1 cellular context compared by ENCODE assay signal in the genomic region with DNA sequence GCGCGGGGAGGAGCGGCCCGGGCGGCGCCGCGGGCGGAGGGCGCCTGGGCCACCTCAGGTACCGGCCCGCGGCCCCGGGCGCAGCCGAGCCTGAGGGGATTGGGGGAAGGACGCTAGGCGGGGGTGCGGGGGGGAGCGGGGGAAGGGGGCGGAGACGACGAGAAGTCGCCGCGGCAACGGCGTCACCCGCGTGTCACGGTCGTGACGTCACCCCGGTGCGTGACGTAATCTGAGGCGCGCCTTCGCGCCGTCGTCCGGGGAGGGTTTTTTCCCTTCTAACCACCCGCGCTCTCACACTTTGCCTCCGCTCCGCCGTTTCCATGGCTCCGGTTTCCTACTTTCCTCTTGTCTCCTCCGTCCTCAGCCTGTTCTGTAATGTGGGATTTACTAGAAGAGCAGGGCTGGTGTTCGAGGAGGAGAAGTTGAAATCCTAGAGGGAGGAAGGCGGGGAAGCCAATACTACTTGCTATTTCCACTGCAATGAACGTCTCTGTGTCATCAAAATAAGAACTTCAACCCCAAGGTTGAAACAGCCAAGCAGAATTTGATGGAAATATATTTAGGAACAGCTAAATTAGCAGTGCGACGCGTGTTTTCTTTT.
A peak's percentile ranks its signal among the peaks of the same experiment; 100 is the strongest.
TF ChIP-seq lines count a peak whose summit lies in the region.

A gene (minus strand): TSS at position 109 of the 601 bp plus-strand sequence. CDS start 226 bp downstream, outside the sequence.

TF ChIP-seq in HEK293, 187 proteins besides CTCF, POLR2A, EP300 and RAD21 (continued from another document):
- TF ChIP-seq, protein P1, sequence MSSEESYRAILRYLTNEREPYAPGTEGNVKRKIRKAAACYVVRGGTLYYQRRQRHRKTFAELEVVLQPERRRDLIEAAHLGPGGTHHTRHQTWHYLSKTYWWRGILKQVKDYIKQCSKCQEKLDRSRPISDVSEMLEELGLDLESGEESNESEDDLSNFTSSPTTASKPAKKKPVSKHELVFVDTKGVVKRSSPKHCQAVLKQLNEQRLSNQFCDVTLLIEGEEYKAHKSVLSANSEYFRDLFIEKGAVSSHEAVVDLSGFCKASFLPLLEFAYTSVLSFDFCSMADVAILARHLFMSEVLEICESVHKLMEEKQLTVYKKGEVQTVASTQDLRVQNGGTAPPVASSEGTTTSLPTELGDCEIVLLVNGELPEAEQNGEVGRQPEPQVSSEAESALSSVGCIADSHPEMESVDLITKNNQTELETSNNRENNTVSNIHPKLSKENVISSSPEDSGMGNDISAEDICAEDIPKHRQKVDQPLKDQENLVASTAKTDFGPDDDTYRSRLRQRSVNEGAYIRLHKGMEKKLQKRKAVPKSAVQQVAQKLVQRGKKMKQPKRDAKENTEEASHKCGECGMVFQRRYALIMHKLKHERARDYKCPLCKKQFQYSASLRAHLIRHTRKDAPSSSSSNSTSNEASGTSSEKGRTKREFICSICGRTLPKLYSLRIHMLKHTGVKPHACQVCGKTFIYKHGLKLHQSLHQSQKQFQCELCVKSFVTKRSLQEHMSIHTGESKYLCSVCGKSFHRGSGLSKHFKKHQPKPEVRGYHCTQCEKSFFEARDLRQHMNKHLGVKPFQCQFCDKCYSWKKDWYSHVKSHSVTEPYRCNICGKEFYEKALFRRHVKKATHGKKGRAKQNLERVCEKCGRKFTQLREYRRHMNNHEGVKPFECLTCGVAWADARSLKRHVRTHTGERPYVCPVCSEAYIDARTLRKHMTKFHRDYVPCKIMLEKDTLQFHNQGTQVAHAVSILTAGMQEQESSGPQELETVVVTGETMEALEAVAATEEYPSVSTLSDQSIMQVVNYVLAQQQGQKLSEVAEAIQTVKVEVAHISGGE (tag by site-specific recombination; conservative IDR thresholded peaks at IDR 0.05; ENCODE audit: low read depth), result 0 out of 2 replicates have a peak, but pooled peaks have one; percentile 29
- TF ChIP-seq GLIS1 (tag by site-specific recombination; IDR thresholded peaks at IDR 0.05) (peak; percentile 78), ZBTB17 (tag by site-specific recombination; IDR thresholded peaks at IDR 0.05) (no peak; the same call in 1 of the 2 replicates), ZNF239 (tag by site-specific recombination; IDR thresholded peaks at IDR 0.05) (no peak), SP3 (tag by site-specific recombination; IDR thresholded peaks at IDR 0.05) (peak; percentile 21; the same call in 1 of the 2 replicates), ZBTB21 (tag by site-specific recombination; IDR thresholded peaks at IDR 0.05) (peak; percentile 100), ZNF341 (tag by site-specific recombination; IDR thresholded peaks at IDR 0.05; ENCODE audit: low read depth) (peak; percentile 62), KLF16 (tag by site-specific recombination; IDR thresholded peaks at IDR 0.05) (peak; percentile 74)
- TF ChIP-seq, protein P2, sequence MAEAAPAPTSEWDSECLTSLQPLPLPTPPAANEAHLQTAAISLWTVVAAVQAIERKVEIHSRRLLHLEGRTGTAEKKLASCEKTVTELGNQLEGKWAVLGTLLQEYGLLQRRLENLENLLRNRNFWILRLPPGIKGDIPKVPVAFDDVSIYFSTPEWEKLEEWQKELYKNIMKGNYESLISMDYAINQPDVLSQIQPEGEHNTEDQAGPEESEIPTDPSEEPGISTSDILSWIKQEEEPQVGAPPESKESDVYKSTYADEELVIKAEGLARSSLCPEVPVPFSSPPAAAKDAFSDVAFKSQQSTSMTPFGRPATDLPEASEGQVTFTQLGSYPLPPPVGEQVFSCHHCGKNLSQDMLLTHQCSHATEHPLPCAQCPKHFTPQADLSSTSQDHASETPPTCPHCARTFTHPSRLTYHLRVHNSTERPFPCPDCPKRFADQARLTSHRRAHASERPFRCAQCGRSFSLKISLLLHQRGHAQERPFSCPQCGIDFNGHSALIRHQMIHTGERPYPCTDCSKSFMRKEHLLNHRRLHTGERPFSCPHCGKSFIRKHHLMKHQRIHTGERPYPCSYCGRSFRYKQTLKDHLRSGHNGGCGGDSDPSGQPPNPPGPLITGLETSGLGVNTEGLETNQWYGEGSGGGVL (tag by site-specific recombination; IDR thresholded peaks at IDR 0.05), result peak; percentile 45; the same call in 1 of the 2 replicates
- TF ChIP-seq, protein P3, sequence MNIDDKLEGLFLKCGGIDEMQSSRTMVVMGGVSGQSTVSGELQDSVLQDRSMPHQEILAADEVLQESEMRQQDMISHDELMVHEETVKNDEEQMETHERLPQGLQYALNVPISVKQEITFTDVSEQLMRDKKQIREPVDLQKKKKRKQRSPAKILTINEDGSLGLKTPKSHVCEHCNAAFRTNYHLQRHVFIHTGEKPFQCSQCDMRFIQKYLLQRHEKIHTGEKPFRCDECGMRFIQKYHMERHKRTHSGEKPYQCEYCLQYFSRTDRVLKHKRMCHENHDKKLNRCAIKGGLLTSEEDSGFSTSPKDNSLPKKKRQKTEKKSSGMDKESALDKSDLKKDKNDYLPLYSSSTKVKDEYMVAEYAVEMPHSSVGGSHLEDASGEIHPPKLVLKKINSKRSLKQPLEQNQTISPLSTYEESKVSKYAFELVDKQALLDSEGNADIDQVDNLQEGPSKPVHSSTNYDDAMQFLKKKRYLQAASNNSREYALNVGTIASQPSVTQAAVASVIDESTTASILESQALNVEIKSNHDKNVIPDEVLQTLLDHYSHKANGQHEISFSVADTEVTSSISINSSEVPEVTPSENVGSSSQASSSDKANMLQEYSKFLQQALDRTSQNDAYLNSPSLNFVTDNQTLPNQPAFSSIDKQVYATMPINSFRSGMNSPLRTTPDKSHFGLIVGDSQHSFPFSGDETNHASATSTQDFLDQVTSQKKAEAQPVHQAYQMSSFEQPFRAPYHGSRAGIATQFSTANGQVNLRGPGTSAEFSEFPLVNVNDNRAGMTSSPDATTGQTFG (tag by site-specific recombination; IDR thresholded peaks at IDR 0.05; ENCODE audit: borderline replicate concordance), result no peak
- TF ChIP-seq, protein P4, sequence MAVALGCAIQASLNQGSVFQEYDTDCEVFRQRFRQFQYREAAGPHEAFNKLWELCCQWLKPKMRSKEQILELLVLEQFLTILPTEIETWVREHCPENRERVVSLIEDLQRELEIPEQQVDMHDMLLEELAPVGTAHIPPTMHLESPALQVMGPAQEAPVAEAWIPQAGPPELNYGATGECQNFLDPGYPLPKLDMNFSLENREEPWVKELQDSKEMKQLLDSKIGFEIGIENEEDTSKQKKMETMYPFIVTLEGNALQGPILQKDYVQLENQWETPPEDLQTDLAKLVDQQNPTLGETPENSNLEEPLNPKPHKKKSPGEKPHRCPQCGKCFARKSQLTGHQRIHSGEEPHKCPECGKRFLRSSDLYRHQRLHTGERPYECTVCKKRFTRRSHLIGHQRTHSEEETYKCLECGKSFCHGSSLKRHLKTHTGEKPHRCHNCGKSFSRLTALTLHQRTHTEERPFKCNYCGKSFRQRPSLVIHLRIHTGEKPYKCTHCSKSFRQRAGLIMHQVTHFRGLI (tag by site-specific recombination; IDR thresholded peaks at IDR 0.05), result no peak
TF ChIP-seq in HEK293: peak in this region for 46.
